In the genomic region with DNA sequence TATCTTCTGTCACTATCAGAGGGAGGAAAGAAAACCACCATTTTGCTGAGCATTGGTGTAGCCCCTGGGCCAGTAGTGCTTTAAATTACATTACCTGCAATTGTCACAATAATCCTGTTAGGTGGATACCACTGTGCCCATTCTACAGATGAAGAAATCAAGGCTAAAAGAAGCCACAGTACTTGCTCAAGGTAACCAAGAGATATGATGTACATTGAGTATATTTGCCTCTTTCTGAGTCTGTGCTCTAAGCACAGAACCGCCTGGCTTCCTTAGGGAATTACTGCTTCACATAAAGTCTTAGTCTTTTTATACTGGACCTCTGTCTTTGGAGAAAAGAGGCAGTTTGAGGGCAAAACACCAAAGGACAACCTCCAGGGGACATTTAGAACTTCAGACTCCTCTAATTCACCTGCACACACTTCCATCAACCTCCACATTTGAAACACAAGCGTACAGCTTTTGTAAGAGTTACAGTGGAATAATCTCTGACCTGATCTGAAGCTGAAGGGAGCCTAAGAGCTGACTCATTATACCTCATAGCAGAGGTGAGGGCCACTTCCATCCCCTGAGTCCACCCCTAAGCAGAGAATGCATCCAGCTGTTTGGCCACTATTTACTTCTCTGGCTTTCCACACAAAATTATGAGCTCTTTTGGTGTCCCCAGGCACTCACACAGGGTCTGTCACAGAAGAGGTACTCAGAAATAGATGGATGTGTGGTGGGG, we compare ENCODE assay signal across 16 cellular contexts.
A peak's percentile ranks its signal among the peaks of the same experiment; 100 is the strongest.
DNase-seq lines count a peak whose midpoint lies in the region; ATAC-seq and TF ChIP-seq lines count a peak whose summit lies in the region.
"Had no signal": no experiment of that assay in that cellular context is flagged by ENCODE, and none has a peak within 500 bp of the region (broad histone marks: within the 10 kb centered on the region; RNA-seq: fewer than 3 reads in every experiment).

No MANE protein-coding gene starts in this region.

- H3K9me3 Mint-ChIP-seq in activated T-cell treated with anti-CD3 and anti-CD28 coated beads, Interleukin-2, amount 50 U/mL, for 4 hours = no peaks in the 10 kb centered on the region
- H3K9me3 Mint-ChIP-seq: activated naive CD4-positive, alpha-beta T cell treated with anti-CD3 and anti-CD28 coated beads, Interleukin-2, amount 50 U/mL, for 24 hours had no signal

- DNase-seq in ELR (ENCODE audit: low read depth) (peak; percentile 22), amniotic epithelial cell (ENCODE audit: low read depth) (peak; percentile 11), kidney tubule cell (ENCODE audit: low spot score) (peak; percentile 45), spleen (no peak), dermis blood vessel endothelial cell (no peak)
- no peak for DNase-seq in activated T-cell treated with anti-CD3 and anti-CD28 coated beads, Interleukin-2, amount 50 U/mL, for 4 hours
- DNase-seq: cerebellar nuclear complex; hippocampal formation; midbrain; NCI-H2171 treated with DMSO at 0.1 percent for 48 hours; stimulated activated CD4-positive, alpha-beta T cell treated with anti-CD3 and anti-CD28 coated beads, Interleukin-2, amount 100 ng/mL, for 48 hours had no signal

- H3K4me3 ChIP-seq in spleen = no peak overlapping the region
- H3K4me3 ChIP-seq: BLaER1, SK-N-MC had no signal

- H3K4me3 Mint-ChIP-seq in activated T-cell treated with anti-CD3 and anti-CD28 coated beads, Interleukin-2, amount 50 U/mL, for 4 hours = no peak overlapping the region
- H3K4me3 Mint-ChIP-seq: activated naive CD4-positive, alpha-beta T cell treated with anti-CD3 and anti-CD28 coated beads, Interleukin-2, amount 50 U/mL, for 24 hours had no signal

- peaks cover 11 to 75% (median 46%) of the 10 kb centered on the region in 6 donors for H3K4me1 ChIP-seq in spleen
- H3K4me1 ChIP-seq: BLaER1 had no signal

- ATAC-seq in GM21367 (IDR thresholded peaks at IDR 0.05; ENCODE audit: unreplicated experiment) (no peak), GM18519 (IDR thresholded peaks at IDR 0.05; ENCODE audit: low FRiP score, unreplicated experiment) (no peak)
- no peak for ATAC-seq in activated T-cell treated with anti-CD3 and anti-CD28 coated beads, Interleukin-2, amount 50 U/mL, for 4 hours

- H3K27ac ChIP-seq in spleen = peak overlapping the region in 6 of 8 donors; percentile 76 to 90 (median 82)
- H3K27ac ChIP-seq: BLaER1, SK-N-MC had no signal

- intact Hi-C loops in spleen (cut with DNase I; ENCODE audit: low total_unique reads) = no loop called here

- no peaks in the 10 kb centered on the region for H3K4me1 Mint-ChIP-seq in activated T-cell treated with anti-CD3 and anti-CD28 coated beads, Interleukin-2, amount 50 U/mL, for 4 hours (ENCODE audit: low read depth)
- H3K4me1 Mint-ChIP-seq: activated naive CD4-positive, alpha-beta T cell treated with anti-CD3 and anti-CD28 coated beads, Interleukin-2, amount 50 U/mL, for 24 hours had no signal

- no peaks in the 10 kb centered on the region for H3K27me3 ChIP-seq in spleen (replicated peaks in 1 of 7)
- H3K27me3 ChIP-seq: BLaER1 had no signal

- no peak for TF ChIP-seq CTCF in spleen (IDR thresholded peaks at IDR 0.05 in 8 of 11, conservative IDR thresholded peaks at IDR 0.05 in 3 of 11)

- H3K27me3 Mint-ChIP-seq in activated T-cell treated with anti-CD3 and anti-CD28 coated beads, Interleukin-2, amount 50 U/mL, for 4 hours (ENCODE audit: low read depth) = peaks cover 3% of the 10 kb centered on the region

- TF ChIP-seq POLR2A in spleen (IDR thresholded peaks at IDR 0.05) = no peak

- 91 to 100% (median 94%) methylated on average over 2 of the region's 2 CpGs for WGBS in spleen, 5 donors

- no peaks in the 10 kb centered on the region for H3K9me3 ChIP-seq in spleen
- H3K9me3 ChIP-seq: BLaER1 had no signal

- H3K36me3 Mint-ChIP-seq in activated T-cell treated with anti-CD3 and anti-CD28 coated beads, Interleukin-2, amount 50 U/mL, for 4 hours (ENCODE audit: insufficient read depth) = no peaks in the 10 kb centered on the region
- H3K36me3 Mint-ChIP-seq: activated naive CD4-positive, alpha-beta T cell treated with anti-CD3 and anti-CD28 coated beads, Interleukin-2, amount 50 U/mL, for 24 hours had no signal

- peaks cover 0 to 53% (median 0%) of the 10 kb centered on the region in 6 donors for H3K36me3 ChIP-seq in spleen
- H3K36me3 ChIP-seq: BLaER1 had no signal

Comparison
In these comparisons a context has a peak if more than half of its experiments do, and no peak if none do; other contexts are left out.
1. DNase-seq: peak in ELR (single experiment), amniotic epithelial cell (single experiment) and kidney tubule cell (single experiment); none in spleen (single experiment), dermis blood vessel endothelial cell (single experiment) and activated T-cell treated with anti-CD3 and anti-CD28 coated beads, Interleukin-2, amount 50 U/mL, for 4 hours (single experiment).